ENCODE assay signal across 13 cellular contexts in the genomic region with DNA sequence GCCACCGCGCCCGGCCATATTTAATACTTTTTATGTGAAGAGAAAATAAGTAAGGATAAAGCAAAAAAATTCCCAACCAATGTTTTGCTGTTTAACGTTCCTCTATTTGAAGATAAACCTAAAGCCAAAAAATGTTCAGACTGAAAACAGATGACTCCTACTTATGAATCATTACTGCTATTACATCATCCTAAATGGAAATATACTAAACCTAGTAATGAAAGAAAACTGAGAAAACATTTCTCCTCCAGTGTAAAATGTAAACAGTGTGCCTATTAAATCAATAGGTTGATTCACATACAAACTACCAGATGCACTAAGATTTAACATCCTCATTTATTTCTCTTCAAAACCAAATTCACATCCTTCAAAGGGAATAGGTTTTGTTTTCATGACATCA. TPM values are rescaled to one million over a fixed set of nuclear protein-coding genes. Genes with fewer than 3 reads are reported as not detected.
DNase-seq lines count a peak whose midpoint lies in the region; ATAC-seq and TF ChIP-seq lines count a peak whose summit lies in the region.
"Had no signal": no experiment of that assay in that cellular context is flagged by ENCODE, and none has a peak within 500 bp of the region (broad histone marks: within the 10 kb centered on the region; RNA-seq: fewer than 3 reads in every experiment).

No MANE protein-coding gene starts in this region.

- TF ChIP-seq CTCF in brain microvascular endothelial cell (IDR thresholded peaks at IDR 0.05; ENCODE audit: low read depth, low read length, missing control alignments): no peak
- no peak for TF ChIP-seq CTCF in omental fat pad (IDR thresholded peaks at IDR 0.05)
- no peak for TF ChIP-seq CTCF in MM.1S (IDR thresholded peaks at IDR 0.05; ENCODE audit: low read length)

- H2AFZ ChIP-seq in MM.1S (ENCODE audit: low read length): no peak overlapping the region
- H2AFZ ChIP-seq: parathyroid adenoma had no signal

- H3K4me2 ChIP-seq in MM.1S (ENCODE audit: low read depth, low read length): no peak overlapping the region

- no peaks in the 10 kb centered on the region for H3K9me3 ChIP-seq in MM.1S (replicated peaks; ENCODE audit: insufficient read depth, low read length)

- DNase-seq in EL: peak; percentile 44
- peak; percentile 25 for DNase-seq in HT1080 (ENCODE audit: low read depth)
- no peak for DNase-seq in brain microvascular endothelial cell
- no peak for DNase-seq in omental fat pad (ENCODE audit: low spot score)
- no peak for DNase-seq in MM.1S
- DNase-seq: DMS53; effector memory CD4-positive, alpha-beta T cell; NCI-H2227 treated with DMSO at 0.1 percent for 48 hours; Right ventricle myocardium superior; stimulated activated CD4-positive, alpha-beta T cell treated with anti-CD3 and anti-CD28 coated beads, Interleukin-2, amount 100 ng/mL, for 24 hours had no signal

- H3K4me3 ChIP-seq in brain microvascular endothelial cell (ENCODE audit: low read depth, low read length): no peak overlapping the region
- H3K4me3 ChIP-seq in MM.1S (ENCODE audit: low read length): no peak overlapping the region

- H3K79me2 ChIP-seq in MM.1S (ENCODE audit: low read length): no peaks in the 10 kb centered on the region
- H3K79me2 ChIP-seq: parathyroid adenoma had no signal

- H3K27me3 ChIP-seq in brain microvascular endothelial cell (replicated peaks): no peaks in the 10 kb centered on the region
- no peaks in the 10 kb centered on the region for H3K27me3 ChIP-seq in MM.1S (replicated peaks; ENCODE audit: insufficient read depth, low read length)

- no peaks in the 10 kb centered on the region; the same call in 1 of the 2 replicates for H3F3A ChIP-seq in MM.1S (ENCODE audit: insufficient read depth, low read length)

- in situ Hi-C loops in brain microvascular endothelial cell (cut with HindIII; ENCODE audit: low pct_ligation_motif_present, low sequenced_read_pairs): no loop called here

- H3K27ac ChIP-seq in brain microvascular endothelial cell: peak overlapping the region; percentile 13
- H3K27ac ChIP-seq in MM.1S (ENCODE audit: low read length): no peak overlapping the region
- H3K27ac ChIP-seq: parathyroid adenoma had no signal

- H3K4me1 ChIP-seq in MM.1S (ENCODE audit: low read length): no peaks in the 10 kb centered on the region
- H3K4me1 ChIP-seq: parathyroid adenoma had no signal

- H3K9ac ChIP-seq in MM.1S (ENCODE audit: low read length): no peak overlapping the region
- H3K9ac ChIP-seq: parathyroid adenoma had no signal

- H3K36me3 ChIP-seq in brain microvascular endothelial cell (replicated peaks) (peaks cover 2% of the 10 kb centered on the region), MM.1S (replicated peaks; ENCODE audit: insufficient read depth, low read length) (peaks cover 5% of the 10 kb centered on the region; the same call in 1 of the 2 replicates)

- H4K20me1 ChIP-seq in MM.1S (ENCODE audit: insufficient read depth, low read length): no peaks in the 10 kb centered on the region

- no peaks in the 10 kb centered on the region for H3K9me2 ChIP-seq in MM.1S (replicated peaks; ENCODE audit: insufficient read depth, low read length)

- ATAC-seq in omental fat pad (ENCODE audit: low FRiP score) (peak; percentile 81), GM19324 (IDR thresholded peaks at IDR 0.05; ENCODE audit: low FRiP score, unreplicated experiment) (no peak), HG02970 (IDR thresholded peaks at IDR 0.05; ENCODE audit: low FRiP score, unreplicated experiment) (no peak)

RNA-seq across cellular contexts. Expression of gene CWC22, which starts 43.5 kb away (rescaled TPM):
- 22.0 and 22.5 TPM in 2 replicates for total RNA-seq in HT1080 (2014; rRNA removed; shearing (Covaris generic))
- 24.8 and 31.6 TPM in 2 replicates for polyA plus RNA-seq in HT1080 (2015; cell fraction: cytosol; rRNA removed)
- polyA plus RNA-seq in HT1080 (2015; cell fraction: nucleus; rRNA removed): 59.0 and 60.4 TPM in 2 replicates
- total RNA-seq in omental fat pad: 10 to 100 TPM; 16.4 to 21.8 (median 18.2) TPM

Comparison
In these comparisons a context has a peak if more than half of its experiments do, and no peak if none do; other contexts are left out.
1. DNase-seq: peak in EL (single experiment) and HT1080 (single experiment); none in brain microvascular endothelial cell (single experiment), omental fat pad (single experiment) and MM.1S (single experiment).